In genomic region chr9:104868303-104868686, GRCh38 we compare ENCODE assay signal across 13 cellular contexts. TPM values are rescaled to one million over a fixed set of nuclear protein-coding genes. Genes with fewer than 3 reads are reported as not detected.
DNase-seq lines count a peak whose midpoint lies in the region; ATAC-seq and TF ChIP-seq lines count a peak whose summit lies in the region.
"Had no signal": no experiment of that assay in that cellular context is flagged by ENCODE, and none has a peak within 500 bp of the region (broad histone marks: within the 10 kb centered on the region; RNA-seq: fewer than 3 reads in every experiment).

No MANE protein-coding gene starts in this region.

- H3K9me3 ChIP-seq in SK-N-SH, result no peaks in the 10 kb centered on the region
- no peaks in the 10 kb centered on the region for H3K9me3 ChIP-seq in gastroesophageal sphincter
- H3K9me3 ChIP-seq in neural progenitor cell (ENCODE audit: low read depth), result no peaks in the 10 kb centered on the region
- H3K9me3 ChIP-seq: HAP-1 had no signal

- no peaks in the 10 kb centered on the region for H3K27me3 ChIP-seq in SK-N-SH (ENCODE audit: insufficient read depth)
- no peaks in the 10 kb centered on the region for H3K27me3 ChIP-seq in gastroesophageal sphincter
- H3K27me3 ChIP-seq in neural progenitor cell, result no peaks in the 10 kb centered on the region

- H4K20me1 ChIP-seq in SK-N-SH (ENCODE audit: insufficient read depth) (no peaks in the 10 kb centered on the region), neural progenitor cell (ENCODE audit: low read depth) (peaks cover 36% of the 10 kb centered on the region)

- TF ChIP-seq CTCF in SK-N-SH (IDR thresholded peaks at IDR 0.05) (no peak), gastroesophageal sphincter (IDR thresholded peaks at IDR 0.05) (no peak), neural progenitor cell (IDR thresholded peaks at IDR 0.05) (no peak)

- peak overlapping the region; percentile 46 for H3K27ac Mint-ChIP-seq in neural progenitor cell
- H3K27ac Mint-ChIP-seq: activated naive CD4-positive, alpha-beta T cell treated with anti-CD3 and anti-CD28 coated beads, Interleukin-2, amount 50 U/mL, for 24 hours; stimulated activated naive CD8-positive, alpha-beta T cell treated with anti-CD3 and anti-CD28 coated beads, Interleukin-15, amount 100 ng/mL, for 72 hours had no signal

- peaks cover 2% of the 10 kb centered on the region for H3K36me3 Mint-ChIP-seq in neural progenitor cell

- no peak overlapping the region for H3K4me3 ChIP-seq in SK-N-SH (ENCODE audit: low read depth in 2 of 2, low read length in 1 of 2)
- H3K4me3 ChIP-seq in gastroesophageal sphincter, result no peak overlapping the region
- no peak overlapping the region for H3K4me3 ChIP-seq in neural progenitor cell
- no peak overlapping the region for H3K4me3 ChIP-seq in urinary bladder (ENCODE audit: low read depth, low read length)
- H3K4me3 ChIP-seq: HAP-1 had no signal

- peaks cover 43% of the 10 kb centered on the region for H3K4me1 Mint-ChIP-seq in neural progenitor cell
- H3K4me1 Mint-ChIP-seq: stimulated activated naive CD8-positive, alpha-beta T cell treated with anti-CD3 and anti-CD28 coated beads, Interleukin-15, amount 100 ng/mL, for 72 hours had no signal

- H3K36me3 ChIP-seq in SK-N-SH (replicated peaks in 1 of 2; ENCODE audit: control insufficient read depth in 1 of 2, insufficient read depth in 2 of 2, low read length in 1 of 2) (no peaks in the 10 kb centered on the region), gastroesophageal sphincter (peaks cover 0 to 55% of the 10 kb centered on the region in 2 donors), neural progenitor cell (no peaks in the 10 kb centered on the region), urinary bladder (ENCODE audit: insufficient read depth) (no peaks in the 10 kb centered on the region)
- H3K36me3 ChIP-seq: HAP-1 had no signal

- POLR2A ChIA-PET in SK-N-SH (lab: Yijun Ruan, JAX), result no interaction called here

- H3K27ac ChIP-seq in SK-N-SH (ENCODE audit: low read depth in 2 of 2, low read length in 1 of 2) (peak overlapping the region; percentile 54 to 74; a peak in 2 of 4 replicates), gastroesophageal sphincter (peak overlapping the region; percentile 30 to 75 (median 68)), neural progenitor cell (peak overlapping the region; percentile 43), urinary bladder (ENCODE audit: low read depth) (peak overlapping the region; percentile 19)

- peak overlapping the region; percentile 52; the same call in 1 of the 2 replicates for H3K4me2 ChIP-seq in SK-N-SH
- peak overlapping the region; percentile 69 for H3K4me2 ChIP-seq in neural progenitor cell

- H3K4me1 ChIP-seq in SK-N-SH (ENCODE audit: control insufficient read depth in 1 of 2, insufficient read depth in 2 of 2, low read depth in 1 of 2, low read length in 1 of 2), result peaks cover 33 to 42% of the 10 kb centered on the region in 2 experiments
- peaks cover 23 to 84% (median 25%) of the 10 kb centered on the region in 3 donors for H3K4me1 ChIP-seq in gastroesophageal sphincter
- peaks cover 39% of the 10 kb centered on the region for H3K4me1 ChIP-seq in neural progenitor cell
- no peaks in the 10 kb centered on the region for H3K4me1 ChIP-seq in urinary bladder (ENCODE audit: insufficient read depth)

- no peak overlapping the region for H3K4me3 Mint-ChIP-seq in neural progenitor cell
- H3K4me3 Mint-ChIP-seq: activated naive CD4-positive, alpha-beta T cell treated with anti-CD3 and anti-CD28 coated beads, Interleukin-2, amount 50 U/mL, for 24 hours; stimulated activated naive CD8-positive, alpha-beta T cell treated with anti-CD3 and anti-CD28 coated beads, Interleukin-15, amount 100 ng/mL, for 72 hours had no signal

- no peak for TF ChIP-seq EP300 in SK-N-SH (IDR thresholded peaks at IDR 0.05; ENCODE audit: borderline replicate concordance in 1 of 2, low read depth in 1 of 2, low read length in 1 of 2)
- TF ChIP-seq EP300 in gastroesophageal sphincter (IDR thresholded peaks at IDR 0.05), result no peak

- CTCF ChIA-PET in SK-N-SH (lab: Yijun Ruan, JAX), result interaction anchor here (0.9 to 1.6 kb wide), 4 partner anchors 11 to 548 kb away, joined by 3 to 8 read pairs (median 4); no protein-coding TSS in a partner anchor

- ATAC-seq in SK-N-SH treated with all-trans-retinoic acid at 6 μM for 48 hours (no peak), gastroesophageal sphincter (no peak), HG03571 (IDR thresholded peaks at IDR 0.05; ENCODE audit: unreplicated experiment) (no peak), HG02759 (IDR thresholded peaks at IDR 0.05; ENCODE audit: unreplicated experiment) (no peak)
- ATAC-seq: stimulated activated naive CD8-positive, alpha-beta T cell treated with anti-CD3 and anti-CD28 coated beads, Interleukin-15, amount 100 ng/mL, for 72 hours had no signal

- DNase-seq in SK-N-SH (no peak), neural progenitor cell (ENCODE audit: low spot score) (no peak), NCI-H524 (lab: John Stamatoyannopoulos, UW) (no peak)
- DNase-seq: activated CD4-positive, alpha-beta T cell treated with anti-CD3 and anti-CD28 coated beads for 4 hours; NCI-H1436 treated with DMSO at 0.1 percent for 48 hours; stimulated activated naive CD8-positive, alpha-beta T cell treated with anti-CD3 and anti-CD28 coated beads, Interleukin-15, amount 100 ng/mL, for 72 hours had no signal

- H2AFZ ChIP-seq in SK-N-SH (ENCODE audit: low read depth) (no peak overlapping the region), neural progenitor cell (replicated peaks) (no peak overlapping the region)

- WGBS in SK-N-SH (ENCODE audit: low lambda C conversion rate), result 94% methylated on average over 8 of the region's 8 CpGs
- WGBS in gastroesophageal sphincter (ENCODE audit: low coverage in 1 of 2), 2 donors, result 52 to 62% methylated on average over 5 to 6 of the region's 8 CpGs
- 76% methylated on average over 8 of the region's 8 CpGs for WGBS in urinary bladder

- no peaks in the 10 kb centered on the region for H3K9me3 Mint-ChIP-seq in neural progenitor cell
- H3K9me3 Mint-ChIP-seq: activated naive CD4-positive, alpha-beta T cell treated with anti-CD3 and anti-CD28 coated beads, Interleukin-2, amount 50 U/mL, for 24 hours; stimulated activated naive CD8-positive, alpha-beta T cell treated with anti-CD3 and anti-CD28 coated beads, Interleukin-15, amount 100 ng/mL, for 72 hours had no signal

- H3K27me3 Mint-ChIP-seq in neural progenitor cell (ENCODE audit: insufficient read depth, low read depth), result no peaks in the 10 kb centered on the region
- H3K27me3 Mint-ChIP-seq: activated naive CD4-positive, alpha-beta T cell treated with anti-CD3 and anti-CD28 coated beads, Interleukin-2, amount 50 U/mL, for 24 hours; stimulated activated naive CD8-positive, alpha-beta T cell treated with anti-CD3 and anti-CD28 coated beads, Interleukin-15, amount 100 ng/mL, for 72 hours had no signal

- H3K9me2 ChIP-seq in SK-N-SH, result no peaks in the 10 kb centered on the region

- no peak for TF ChIP-seq RAD21 in SK-N-SH (IDR thresholded peaks at IDR 0.05; ENCODE audit: low read length)

- H3K79me2 ChIP-seq in SK-N-SH (ENCODE audit: insufficient read depth) (no peaks in the 10 kb centered on the region), neural progenitor cell (ENCODE audit: low read depth) (no peaks in the 10 kb centered on the region)

- no peak overlapping the region for H3K9ac ChIP-seq in SK-N-SH
- H3K9ac ChIP-seq in neural progenitor cell, result no peak overlapping the region

- TF ChIP-seq POLR2A in gastroesophageal sphincter (IDR thresholded peaks at IDR 0.05), result no peak

- peaks cover 22% of the 10 kb centered on the region for H3F3A ChIP-seq in SK-N-SH (replicated peaks; ENCODE audit: insufficient read depth)
- H3F3A ChIP-seq in neural progenitor cell (ENCODE audit: low read depth), result peaks cover 31% of the 10 kb centered on the region

TF ChIP-seq in SK-N-SH, 30 proteins besides CTCF, POLR2A, EP300 and RAD21 (continues in another document):
- TF ChIP-seq GABPA (IDR thresholded peaks at IDR 0.05; ENCODE audit: low read depth), result no peak
- no peak for TF ChIP-seq FOXJ3 (CRISPR knock-in tag; IDR thresholded peaks at IDR 0.05)
- TF ChIP-seq TEAD4 (IDR thresholded peaks at IDR 0.05; ENCODE audit: borderline replicate concordance, insufficient read depth), result no peak
- no peak for TF ChIP-seq USF2 (IDR thresholded peaks at IDR 0.05; ENCODE audit: borderline replicate concordance, low read depth, low read length)
- no peak for TF ChIP-seq MAX (IDR thresholded peaks at IDR 0.05; ENCODE audit: low read depth)

TF ChIP-seq in SK-N-SH treated with all-trans-retinoic acid at 6 μM for 48 hours, 23 proteins besides CTCF, POLR2A, EP300 and RAD21 (continues in another document):
- no peak for TF ChIP-seq TOX (CRISPR knock-in tag; IDR thresholded peaks at IDR 0.05; ENCODE audit: borderline replicate concordance)
- TF ChIP-seq CSRNP3 (CRISPR knock-in tag; IDR thresholded peaks at IDR 0.05), result no peak
- no peak for TF ChIP-seq ZC3H10 (CRISPR knock-in tag; IDR thresholded peaks at IDR 0.05)
- no peak for TF ChIP-seq ZFP3 (CRISPR knock-in tag; IDR thresholded peaks at IDR 0.05)
- TF ChIP-seq CREB5 (CRISPR knock-in tag; IDR thresholded peaks at IDR 0.05; ENCODE audit: low read depth), result no peak

RNA-seq across cellular contexts. Expression of gene ABCA1, which starts 59.7 kb away (rescaled TPM):
- polyA plus RNA-seq in SK-N-SH (2012; rRNA removed) (5.3 and 9.3 TPM in 2 replicates), urinary bladder (14.2 TPM)
- 4.7 and 4.9 TPM in 2 replicates for polyA plus RNA-seq in SK-N-SH (2012; cell fraction: cytosol; rRNA removed)
- polyA plus RNA-seq in SK-N-SH (2012; cell fraction: nucleus; rRNA removed), result 4.2 and 7.3 TPM in 2 replicates
- total RNA-seq in gastroesophageal sphincter (10 to 100 TPM; 46.2 to 91.5 (median 64.9) TPM), neural progenitor cell (ENCODE audit: low replicate concordance) (28.2 and 32.4 TPM in 2 replicates), urinary bladder (46.9 TPM)
